1 cellular context compared by ENCODE assay signal in genomic region chr6:107460074-107460631, GRCh38.
TF ChIP-seq lines count a peak whose summit lies in the region.

No MANE protein-coding gene starts in this region.

TF ChIP-seq in K562, 482 proteins besides CTCF, POLR2A, EP300 and RAD21 (continued from another document and continues in another):
- TF ChIP-seq ZSCAN29 (IDR thresholded peaks at IDR 0.05) (0 out of 2 replicates have a peak, but pooled peaks have one; percentile 84), ELF1 (tag; IDR thresholded peaks at IDR 0.05) (no peak), ZNF146 (CRISPR knock-in tag; IDR thresholded peaks at IDR 0.05; ENCODE audit: unreplicated experiment) (no peak), PKNOX1 (IDR thresholded peaks at IDR 0.05) (no peak), SMARCB1 (IDR thresholded peaks at IDR 0.05; ENCODE audit: insufficient read length, low read depth) (no peak), IRF1 (CRISPR knock-in tag; IDR thresholded peaks at IDR 0.05; ENCODE audit: borderline replicate concordance) (no peak), RBM22 (IDR thresholded peaks at IDR 0.05; ENCODE audit: low read depth, low read length, poor library complexity, severe bottlenecking) (no peak), CREBBP (IDR thresholded peaks at IDR 0.05; ENCODE audit: low read depth, low read length) (no peak), ARHGAP35 (IDR thresholded peaks at IDR 0.05; ENCODE audit: partially characterized antibody) (no peak), SRSF3 (IDR thresholded peaks at IDR 0.05; ENCODE audit: insufficient read depth, low read length) (no peak), KLF1 (tag; IDR thresholded peaks at IDR 0.05) (no peak), PURB (CRISPR knock-in tag; IDR thresholded peaks at IDR 0.05; ENCODE audit: low read depth) (no peak), ILK (tag; IDR thresholded peaks at IDR 0.05; ENCODE audit: borderline replicate concordance, low read depth) (no peak), CTCFL (IDR thresholded peaks at IDR 0.05; ENCODE audit: borderline replicate concordance, insufficient read depth, low read depth, low read length, poor library complexity, severe bottlenecking) (no peak), NKRF (IDR thresholded peaks at IDR 0.05; ENCODE audit: borderline replicate concordance) (no peak), PATZ1 (CRISPR knock-in tag; IDR thresholded peaks at IDR 0.05; ENCODE audit: borderline replicate concordance) (no peak), GABPA (tag; conservative IDR thresholded peaks at IDR 0.05; ENCODE audit: low read depth) (no peak), ZBTB7A (IDR thresholded peaks at IDR 0.05; ENCODE audit: borderline replicate concordance, control insufficient read depth, low read depth, low read length) (no peak), HNRNPK (IDR thresholded peaks at IDR 0.05; ENCODE audit: low read depth, low read length, poor library complexity, severe bottlenecking) (no peak), MGA (IDR thresholded peaks at IDR 0.05) (0 out of 2 replicates have a peak, but pooled peaks have one; percentile 66), KHSRP (IDR thresholded peaks at IDR 0.05) (no peak), CHD1 (IDR thresholded peaks at IDR 0.05; ENCODE audit: low read length) (peak; percentile 48), NCOA6 (IDR thresholded peaks at IDR 0.05) (no peak), CSDE1 (IDR thresholded peaks at IDR 0.05) (no peak), JUND (IDR thresholded peaks at IDR 0.05; ENCODE audit: borderline replicate concordance, low read depth, low read length) (no peak), JUND (tag; IDR thresholded peaks at IDR 0.05; ENCODE audit: borderline replicate concordance, low read depth, low read length) (no peak), SRSF9 (IDR thresholded peaks at IDR 0.05; ENCODE audit: borderline replicate concordance, low read depth, low read length) (no peak), NFIC (IDR thresholded peaks at IDR 0.05) (no peak), MXD1 (CRISPR knock-in tag; IDR thresholded peaks at IDR 0.05; ENCODE audit: borderline replicate concordance, poor library complexity, severe bottlenecking) (no peak), CEBPZ (IDR thresholded peaks at IDR 0.05; ENCODE audit: borderline replicate concordance, low read depth, low read length) (no peak), THRAP3 (IDR thresholded peaks at IDR 0.05; ENCODE audit: borderline replicate concordance) (no peak), SETDB1 (IDR thresholded peaks at IDR 0.05; ENCODE audit: low read length) (no peak)
